Comparison of ENCODE assay signal across 8 cellular contexts in the genomic region with DNA sequence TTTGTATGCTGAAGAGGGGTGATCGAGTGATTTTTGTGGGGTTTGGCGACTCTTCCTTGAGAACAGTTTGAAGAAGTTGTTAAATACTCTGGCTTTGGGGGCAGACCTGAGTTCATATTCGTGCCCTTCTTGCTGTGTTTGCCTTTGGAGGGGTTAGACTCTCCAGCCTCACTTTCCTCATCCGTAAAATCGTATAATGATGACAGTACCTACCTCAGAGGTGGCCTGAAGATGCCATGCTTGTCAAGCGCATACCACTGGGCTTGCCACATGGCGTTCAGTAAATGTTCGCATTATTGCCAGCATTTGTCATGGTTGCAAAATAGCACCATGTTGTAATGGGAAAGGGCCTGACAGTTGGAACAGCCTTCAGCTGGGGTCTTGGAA. TPM values are rescaled to one million over a fixed set of nuclear protein-coding genes. Genes with fewer than 3 reads are reported as not detected.
DNase-seq lines count a peak whose midpoint lies in the region; ATAC-seq and TF ChIP-seq lines count a peak whose summit lies in the region.

No MANE protein-coding gene starts in this region.

- H3K4me1 ChIP-seq in cardiac muscle cell (ENCODE audit: low read depth) (peaks cover 10% of the 10 kb centered on the region), psoas muscle (peaks cover 21% of the 10 kb centered on the region)

- WGBS in psoas muscle, 3 donors: 17 to 20% (median 20%) methylated on average over 8 of the region's 8 CpGs

- H3K27ac ChIP-seq in cardiac muscle cell (peak overlapping the region; percentile 93), psoas muscle (peak overlapping the region; percentile 92)

- DNase-seq in GM12864 (ENCODE audit: low read depth) (no peak), NOMO-1 (lab: John Stamatoyannopoulos, UW; ENCODE audit: unreplicated experiment in 2 of 2) (peak; percentile 46 to 65), cardiac muscle cell (ENCODE audit: low read depth in 1 of 2, low spot score in 1 of 2) (peak; percentile 9 to 81), psoas muscle (peak in 1 of 2 donors; percentile 30), NCI-H2196 treated with DMSO at 0.1 percent for 48 hours (lab: John Stamatoyannopoulos, UW; ENCODE audit: unreplicated experiment) (no peak), NCI-H1105 treated with DMSO at 0.1 percent for 48 hours (lab: John Stamatoyannopoulos, UW) (no peak)
- peak; percentile 28 for DNase-seq in activated naive CD4-positive, alpha-beta T cell treated with anti-CD3 and anti-CD28 coated beads, Interleukin-2, amount 50 U/mL, for 16 hours

- H3K27me3 ChIP-seq in cardiac muscle cell: no peaks in the 10 kb centered on the region
- no peaks in the 10 kb centered on the region for H3K27me3 ChIP-seq in psoas muscle (ENCODE audit: insufficient read depth in 3 of 3, low read length in 2 of 3)

- H3K36me3 ChIP-seq in cardiac muscle cell: no peaks in the 10 kb centered on the region
- H3K36me3 ChIP-seq in psoas muscle (ENCODE audit: insufficient read depth in 1 of 2, low read depth in 1 of 2): no peaks in the 10 kb centered on the region

- H3K9me3 ChIP-seq in cardiac muscle cell (ENCODE audit: low read depth) (no peaks in the 10 kb centered on the region), psoas muscle (no peaks in the 10 kb centered on the region)

- TF ChIP-seq CTCF in GM12864 (IDR thresholded peaks at IDR 0.05; ENCODE audit: low read depth, low read length, missing control alignments) (no peak), cardiac muscle cell (IDR thresholded peaks at IDR 0.05; ENCODE audit: low read depth, low read length) (no peak), psoas muscle (IDR thresholded peaks at IDR 0.05) (no peak)

- ATAC-seq in psoas muscle (peak; percentile 44 to 54 (median 52)), HG03097 (IDR thresholded peaks at IDR 0.05; ENCODE audit: low FRiP score, unreplicated experiment) (no peak)

- H3K4me3 ChIP-seq in GM12864 (ENCODE audit: low read depth, low read length) (peak overlapping the region; percentile 100), cardiac muscle cell (peak overlapping the region; percentile 92), psoas muscle (peak overlapping the region; percentile 81)

- intact Hi-C loops in psoas muscle (cut with DNase I): loop anchor here (5.0 to 10.0 kb wide), 4 partner anchors 63 to 251 kb away; no protein-coding TSS in a partner anchor

RNA-seq across cellular contexts. Expression of a gene that starts 1.3 kb away (rescaled TPM):
- total RNA-seq in cardiac muscle cell: 17.3 and 18.0 TPM in 2 replicates
- polyA plus RNA-seq in cardiac muscle cell: 24.5 and 30.4 TPM in 2 replicates
- 10 to 100 TPM; 16.5 to 39.8 (median 19.6) TPM for total RNA-seq in psoas muscle
- 10 to 100 TPM; 21.4 to 47.5 (median 43.3) TPM for polyA plus RNA-seq in psoas muscle

Comparison
In these comparisons a context has a peak if more than half of its experiments do, and no peak if none do; other contexts are left out.
1. DNase-seq: peak in NOMO-1 (2 of 2), activated naive CD4-positive, alpha-beta T cell treated with anti-CD3 and anti-CD28 coated beads, Interleukin-2, amount 50 U/mL, for 16 hours (single experiment) and cardiac muscle cell (2 of 2); none in GM12864 (single experiment), NCI-H2196 treated with DMSO at 0.1 percent for 48 hours (single experiment) and NCI-H1105 treated with DMSO at 0.1 percent for 48 hours (single experiment).
2. Peak in every context shown above with its lines, with median percentiles within 50 percentile points of each other: H3K4me3 ChIP-seq.